In the genomic region with DNA sequence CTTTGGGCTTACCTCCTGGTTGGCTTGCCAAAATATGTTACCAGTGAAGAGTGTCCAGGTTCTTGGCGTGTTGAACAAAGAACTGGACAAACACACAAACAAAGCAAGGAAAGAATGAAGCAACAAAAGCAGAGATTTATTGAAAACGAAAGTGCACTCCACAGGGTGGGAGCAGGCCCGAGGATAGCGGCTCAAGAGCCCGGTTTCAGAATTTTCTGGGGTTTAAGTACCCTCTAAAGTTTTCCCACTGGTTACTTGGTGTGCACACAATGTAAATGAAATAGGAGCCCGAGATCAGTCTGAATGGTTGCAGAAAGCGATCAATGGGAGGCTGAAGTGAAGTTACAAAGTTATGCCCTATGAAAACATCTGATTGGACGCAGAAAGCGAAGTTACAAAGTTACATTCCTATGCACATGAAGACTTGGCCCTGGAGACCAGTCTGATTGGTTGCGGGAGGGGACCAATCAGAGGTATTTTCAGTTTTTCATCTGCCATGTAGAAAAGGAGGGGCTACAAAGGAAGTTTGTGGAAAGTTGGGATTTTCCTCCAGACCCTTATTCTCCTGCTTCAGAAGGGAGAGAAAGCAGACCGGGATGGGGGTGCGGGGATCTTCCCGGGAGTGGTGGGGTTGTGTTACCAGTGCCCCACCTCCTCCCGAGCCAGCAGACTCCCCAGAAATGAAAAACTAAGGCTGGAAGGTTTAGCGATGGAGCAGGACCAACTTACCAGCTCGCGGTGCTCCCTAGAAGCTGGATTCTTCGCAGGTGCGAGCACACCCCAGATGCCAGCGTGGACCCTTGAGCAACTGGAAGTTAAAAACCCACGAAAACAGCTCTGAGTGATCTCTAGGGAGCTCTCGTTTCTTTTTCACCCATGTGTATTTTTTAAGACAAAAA, we compare ENCODE assay signal across 8 cellular contexts. TPM values are rescaled to one million over a fixed set of nuclear protein-coding genes. Genes with fewer than 3 reads are reported as not detected.
DNase-seq lines count a peak whose midpoint lies in the region; FAIRE-seq and TF ChIP-seq lines count a peak whose summit lies in the region.

Gene SLFN12 (minus strand): TSS at position 325 of the 899 bp plus-strand sequence. CDS start 9,472 bp downstream, outside the sequence.

- H3K27me3 ChIP-seq in neuron (ENCODE audit: insufficient read depth, low read length) (peaks cover 4% of the 10 kb centered on the region), vagina (no peaks in the 10 kb centered on the region), Karpas-422 (ENCODE audit: low read length) (no peaks in the 10 kb centered on the region)

- H3K9me3 ChIP-seq in neuron (ENCODE audit: low read length) = peaks cover 2% of the 10 kb centered on the region
- no peaks in the 10 kb centered on the region for H3K9me3 ChIP-seq in vagina
- no peaks in the 10 kb centered on the region for H3K9me3 ChIP-seq in Karpas-422 (ENCODE audit: low read length)

- H3K27ac ChIP-seq in vagina (peak within 1 kb of the TSS; percentile 79), Karpas-422 (ENCODE audit: low read length) (no peak within 1 kb of the TSS)

- H3K79me2 ChIP-seq in Karpas-422 (ENCODE audit: low read length) = no peaks in the 10 kb centered on the region

- peaks cover 8% of the 10 kb centered on the region for H3K4me1 ChIP-seq in neuron (ENCODE audit: insufficient read depth, low read length)
- peaks cover 26% of the 10 kb centered on the region for H3K4me1 ChIP-seq in vagina
- no peaks in the 10 kb centered on the region for H3K4me1 ChIP-seq in Karpas-422 (ENCODE audit: low read length)

- intact Hi-C loops in vagina (cut with DNase I) = no loop called here

- no peak within 1 kb of the TSS for H3K4me2 ChIP-seq in Karpas-422 (ENCODE audit: low read depth, low read length, poor library complexity, severe bottlenecking)

- H3K4me3 ChIP-seq in fibroblast of the aortic adventitia (ENCODE audit: low read depth, low read length) (peak within 1 kb of the TSS; percentile 93), neuron (ENCODE audit: low read length) (peak within 1 kb of the TSS; percentile 16), vagina (peak within 1 kb of the TSS; percentile 53 to 71), Karpas-422 (ENCODE audit: low read length) (no peak within 1 kb of the TSS)

- H4K20me1 ChIP-seq in Karpas-422 (ENCODE audit: insufficient read depth, low read depth, low read length) = 0 out of 2 replicates have a peak, but pooled peaks cover 3% of the 10 kb centered on the region

- no peaks in the 10 kb centered on the region for H3K9me2 ChIP-seq in Karpas-422 (replicated peaks; ENCODE audit: insufficient read depth, low read length)

- peak; percentile 42; the same call in 1 of the 2 replicates for TF ChIP-seq POLR2A in H54 (IDR thresholded peaks at IDR 0.05; ENCODE audit: low read depth, low read length)
- TF ChIP-seq POLR2A in vagina (IDR thresholded peaks at IDR 0.05) = peak in 1 of 2 donors; percentile 31

- H3K36me3 ChIP-seq in neuron (ENCODE audit: insufficient read depth, low read length) (no peaks in the 10 kb centered on the region), vagina (no peaks in the 10 kb centered on the region), Karpas-422 (ENCODE audit: insufficient read depth, low read length) (no peaks in the 10 kb centered on the region)

- DNase-seq in GF-D8 (lab: John Stamatoyannopoulos, UW) = peak; percentile 41
- DNase-seq in H54 (ENCODE audit: insufficient read length, low spot score) = peak; percentile 44
- peak; percentile 95 for DNase-seq in NCI-H226
- DNase-seq in activated T-helper 1 cell treated with Interleukin-2 at 50 U/mL for 16 hours (ENCODE audit: low read depth) = peak; percentile 22
- DNase-seq in fibroblast of the aortic adventitia (ENCODE audit: low read depth) = peak; percentile 98
- peak in 1 of 2 donors; percentile 91 for DNase-seq in vagina (ENCODE audit: extremely low spot score in 2 of 2)
- DNase-seq in Karpas-422 = no peak

- H3K9ac ChIP-seq in Karpas-422 (ENCODE audit: low read length) = no peak within 1 kb of the TSS

- H2AFZ ChIP-seq in neuron (ENCODE audit: low read depth, low read length) (no peak within 1 kb of the TSS), Karpas-422 (ENCODE audit: low read length) (no peak within 1 kb of the TSS)

- FAIRE-seq in H54 (lab: Jason Lieb, UNC) = peak; percentile 91

- TF ChIP-seq CTCF in fibroblast of the aortic adventitia (IDR thresholded peaks at IDR 0.05; ENCODE audit: insufficient read depth, low read length) = no peak
- TF ChIP-seq CTCF in vagina (IDR thresholded peaks at IDR 0.05) = no peak

RNA-seq across cellular contexts. Expression of gene SLFN12, which starts in this region (rescaled TPM):
- total RNA-seq in fibroblast of the aortic adventitia (ENCODE audit: low replicate concordance) = 24.0 and 58.1 TPM in 2 replicates
- total RNA-seq in vagina = 5.9 TPM
- total RNA-seq in Karpas-422 (2014; rRNA removed; shearing (Covaris generic); ENCODE audit: low replicate concordance) = not detected in 2 replicates
